11 cellular contexts compared by ENCODE assay signal in the genomic region with DNA sequence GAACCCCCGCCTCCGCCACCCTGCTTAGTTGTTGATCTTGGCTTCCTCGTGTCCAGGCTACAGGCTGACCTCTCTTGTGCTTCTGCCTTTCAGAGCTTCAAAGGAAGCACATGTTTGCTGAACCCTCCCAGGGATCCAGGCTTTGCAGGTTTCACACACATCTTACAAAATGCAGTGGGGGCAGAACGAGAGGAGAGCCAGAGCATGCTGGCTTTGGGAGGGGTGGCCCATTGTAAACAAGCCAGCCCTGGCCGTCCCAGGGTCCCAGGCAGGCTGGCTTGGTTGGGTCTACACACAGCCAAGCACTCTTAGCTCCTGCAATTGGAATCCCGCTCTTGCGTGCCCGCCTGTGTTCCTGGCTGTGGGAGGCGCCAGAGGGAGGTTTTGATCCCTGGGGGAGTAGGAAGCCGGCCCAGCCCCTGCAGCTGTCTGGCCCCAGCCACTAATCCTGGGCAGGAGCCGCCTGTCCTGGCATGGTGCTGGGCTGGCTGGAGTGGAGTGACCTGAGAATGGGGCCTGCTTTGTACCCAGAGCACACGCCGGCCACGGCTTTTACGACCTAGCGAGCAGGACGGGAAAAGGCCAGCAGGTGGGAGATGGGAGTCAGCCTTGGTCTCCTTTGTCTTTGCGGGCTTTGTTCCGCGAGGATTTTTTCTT. TPM values are rescaled to one million over a fixed set of nuclear protein-coding genes. Genes with fewer than 3 reads are reported as not detected.
DNase-seq lines count a peak whose midpoint lies in the region; ATAC-seq and TF ChIP-seq lines count a peak whose summit lies in the region.
"Had no signal": no experiment of that assay in that cellular context is flagged by ENCODE, and none has a peak within 500 bp of the region (broad histone marks: within the 10 kb centered on the region; RNA-seq: fewer than 3 reads in every experiment).

No MANE protein-coding gene starts in this region.

- peak; percentile 95 for DNase-seq in DMS53 (lab: John Stamatoyannopoulos, UW)
- DNase-seq in NCI-H82 treated with DMSO at 0.1 percent for 48 hours (lab: John Stamatoyannopoulos, UW; ENCODE audit: unreplicated experiment), result peak; percentile 78
- DNase-seq in globus pallidus (ENCODE audit: low spot score), result peak; percentile 74
- DNase-seq in neuronal stem cell (ENCODE audit: low spot score), result peak; percentile 65
- no peak for DNase-seq in stimulated activated CD4-positive, alpha-beta T cell treated with anti-CD3 and anti-CD28 coated beads, Interleukin-12 subunit alpha, Interleukin-12 subunit beta, amount 100 ng/mL, for 4 hours
- DNase-seq in activated CD4-positive, alpha-beta T cell treated with anti-CD3 and anti-CD28 coated beads for 48 hours, result no peak
- DNase-seq in OCI-LY7 (ENCODE audit: low spot score), result no peak
- DNase-seq: activated gamma-delta T cell; stimulated activated CD8-positive, alpha-beta memory T cell treated with anti-CD3 and anti-CD28 coated beads, Interleukin-4, amount 100 ng/mL, for 48 hours had no signal

- H2BK12ac ChIP-seq in neuronal stem cell (ENCODE audit: low read length), result peak overlapping the region; percentile 1

- peaks cover 19% of the 10 kb centered on the region for H3K79me1 ChIP-seq in neuronal stem cell (ENCODE audit: low read depth, low read length)

- H4K20me1 ChIP-seq in OCI-LY7 (ENCODE audit: insufficient read depth, low read length), result no peaks in the 10 kb centered on the region

- H4K91ac ChIP-seq in neuronal stem cell (ENCODE audit: low read depth, low read length, poor library complexity), result no peak overlapping the region

- peaks cover 15 to 18% of the 10 kb centered on the region in 2 donors for H3K4me1 ChIP-seq in neuronal stem cell (ENCODE audit: control insufficient read depth in 2 of 2, insufficient read depth in 1 of 2, low read depth in 1 of 2, low read length in 2 of 2)
- H3K4me1 ChIP-seq in OCI-LY7 (ENCODE audit: insufficient read depth, low read length, poor library complexity, severe bottlenecking), result no peaks in the 10 kb centered on the region

- H3K14ac ChIP-seq in neuronal stem cell (ENCODE audit: low read length), result peak overlapping the region; percentile 21

- peak overlapping the region; percentile 4 for H4K8ac ChIP-seq in neuronal stem cell (ENCODE audit: low read depth, low read length)

- no peak for TF ChIP-seq CTCF in OCI-LY7 (conservative IDR thresholded peaks at IDR 0.05; ENCODE audit: low read length)

- no peak overlapping the region for H2BK15ac ChIP-seq in neuronal stem cell (ENCODE audit: low read length)

- H3K36me3 ChIP-seq in neuronal stem cell (replicated peaks in 1 of 2; ENCODE audit: control insufficient read depth in 2 of 2, insufficient read depth in 2 of 2, low read length in 2 of 2), result peaks cover 2 to 73% of the 10 kb centered on the region in 2 donors
- H3K36me3 ChIP-seq in OCI-LY7 (ENCODE audit: insufficient read depth, low read length), result no peaks in the 10 kb centered on the region
- H3K36me3 ChIP-seq: Peyer's patch had no signal

- no peak overlapping the region for H3K9ac ChIP-seq in neuronal stem cell (ENCODE audit: low read depth, low read length, poor library complexity)

- no peaks in the 10 kb centered on the region for H3K27me3 ChIP-seq in neuronal stem cell (ENCODE audit: control insufficient read depth in 3 of 3, insufficient read depth in 3 of 3, low read depth in 1 of 3, low read length in 3 of 3)
- H3K27me3 ChIP-seq: Peyer's patch had no signal

- peak overlapping the region; percentile 1 for H2AK5ac ChIP-seq in neuronal stem cell (ENCODE audit: low read depth, low read length)

- no peak overlapping the region for H2BK5ac ChIP-seq in neuronal stem cell (ENCODE audit: low read length)

- CTCF ChIA-PET in OCI-LY7 (lab: Charles Lee; ENCODE audit: unreplicated experiment), result interaction anchor here (0.5 kb wide), 1 partner anchor 57 kb away, joined by 3 read pairs; no protein-coding TSS in a partner anchor

- no peak overlapping the region for H2AFZ ChIP-seq in neuronal stem cell (ENCODE audit: low read length)
- H2AFZ ChIP-seq in OCI-LY7 (ENCODE audit: low read length), result no peak overlapping the region

- POLR2A ChIA-PET in OCI-LY7 (lab: Charles Lee), result no interaction called here

- H2BK120ac ChIP-seq in neuronal stem cell (ENCODE audit: low read depth, low read length), result no peak overlapping the region

- H3K79me2 ChIP-seq in OCI-LY7 (ENCODE audit: insufficient read depth, low read depth, low read length), result no peaks in the 10 kb centered on the region

- H3K27ac ChIP-seq in neuronal stem cell (replicated peaks; ENCODE audit: low read length) (peak overlapping the region; percentile 52), OCI-LY7 (ENCODE audit: low read depth, low read length, poor library complexity, severe bottlenecking) (no peak overlapping the region)

- H3K4me2 ChIP-seq in neuronal stem cell (ENCODE audit: insufficient read depth, low read length, poor library complexity, severe bottlenecking) (no peak overlapping the region), OCI-LY7 (ENCODE audit: low read length) (no peak overlapping the region)

- no peak for ATAC-seq in HG03354 (IDR thresholded peaks at IDR 0.05; ENCODE audit: poor library complexity, severe bottlenecking, unreplicated experiment)

- no peaks in the 10 kb centered on the region for H3K9me2 ChIP-seq in OCI-LY7 (ENCODE audit: insufficient read depth, low read length)

- H3K18ac ChIP-seq in neuronal stem cell (ENCODE audit: low read length), result peak overlapping the region; percentile 83

- WGBS in neuronal stem cell (ENCODE audit: extremely low coverage in 2 of 2, insufficient read length in 2 of 2, insufficient replicate concordance in 1 of 2), 2 donors, result no CpG with 5 or more reads among the region's 20 CpGs

- intact Hi-C loops in OCI-LY7 (cut with micrococcal nuclease; ENCODE audit: unreplicated experiment), result no loop called here

- H3K23ac ChIP-seq in neuronal stem cell (ENCODE audit: low read depth, low read length, poor library complexity), result no peak overlapping the region

- H3K9me3 ChIP-seq in neuronal stem cell (replicated peaks in 1 of 2; ENCODE audit: control insufficient read depth in 2 of 2, insufficient read depth in 1 of 2, low read depth in 1 of 2, low read length in 2 of 2), result peaks cover 2 to 26% of the 10 kb centered on the region in 2 donors
- H3K9me3 ChIP-seq in OCI-LY7 (ENCODE audit: low read length), result no peaks in the 10 kb centered on the region
- H3K9me3 ChIP-seq: Peyer's patch had no signal

- no peak overlapping the region for H3K4ac ChIP-seq in neuronal stem cell (ENCODE audit: low read length)

- H3K4me3 ChIP-seq in neuronal stem cell (ENCODE audit: low read length in 2 of 2) (no peak overlapping the region), OCI-LY7 (ENCODE audit: low read depth, low read length, poor library complexity, severe bottlenecking) (no peak overlapping the region)
- H3K4me3 ChIP-seq: Peyer's patch had no signal

- BruUV-seq in OCI-LY7 (replicated peaks; lab: Mats Ljungman, UMichigan), result no TSS peak

RNA-seq across cellular contexts. Expression of a gene that starts 53.9 kb away (rescaled TPM):
- 29.1 TPM for polyA plus RNA-seq in neuronal stem cell (2013, experiment 1 of 2)
- polyA plus RNA-seq in neuronal stem cell (2013, experiment 2 of 2), result 29.4 TPM
- not detected in 2 replicates for total RNA-seq in OCI-LY7 (2014; rRNA removed; shearing (Covaris generic))
- 0.06 TPM in 1 of 2 replicates, not detected in the other for total RNA-seq in OCI-LY7 (2022)

Comparison
In these comparisons a context has a peak if more than half of its experiments do, and no peak if none do; other contexts are left out.
1. DNase-seq: peak in DMS53 (single experiment), NCI-H82 treated with DMSO at 0.1 percent for 48 hours (single experiment), globus pallidus (single experiment) and neuronal stem cell (single experiment); none in stimulated activated CD4-positive, alpha-beta T cell treated with anti-CD3 and anti-CD28 coated beads, Interleukin-12 subunit alpha, Interleukin-12 subunit beta, amount 100 ng/mL, for 4 hours (single experiment), activated CD4-positive, alpha-beta T cell treated with anti-CD3 and anti-CD28 coated beads for 48 hours (single experiment) and OCI-LY7 (single experiment).